ENCODE assay signal across 15 cellular contexts in the genomic region with DNA sequence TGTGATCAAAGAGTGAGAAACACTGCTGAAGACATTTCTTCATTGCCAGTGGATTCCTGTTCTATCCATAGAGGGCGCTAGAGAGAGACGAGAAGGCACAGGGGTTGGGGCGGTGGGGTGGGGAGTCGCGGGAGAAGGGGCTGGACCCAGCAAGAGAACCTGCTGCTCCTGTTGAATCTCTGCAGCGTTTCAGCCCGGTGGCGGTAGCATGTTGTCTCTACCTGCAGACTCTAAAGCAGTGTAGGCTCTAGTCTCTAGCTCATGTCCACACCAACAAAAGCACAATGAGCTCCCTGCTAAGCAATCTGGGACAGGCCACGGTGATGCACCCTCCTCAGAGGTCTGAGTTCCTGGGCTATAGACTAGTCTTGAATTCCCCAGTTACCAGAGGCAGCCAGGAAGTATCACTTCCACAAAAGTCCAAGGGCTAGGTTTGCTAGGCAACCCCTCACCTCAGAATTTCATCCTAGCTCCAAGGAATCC.
DNase-seq lines count a peak whose midpoint lies in the region; ATAC-seq and TF ChIP-seq lines count a peak whose summit lies in the region.
"Had no signal": no experiment of that assay in that cellular context is flagged by ENCODE, and none has a peak within 500 bp of the region (broad histone marks: within the 10 kb centered on the region; RNA-seq: fewer than 3 reads in every experiment).

No MANE protein-coding gene starts in this region.

- H3K4me1 ChIP-seq in endodermal cell (ENCODE audit: control insufficient read depth, insufficient read depth, low read length) (no peaks in the 10 kb centered on the region), neural progenitor cell (no peaks in the 10 kb centered on the region)

- H3K4me1 Mint-ChIP-seq in endodermal cell, result peaks cover 8% of the 10 kb centered on the region
- H3K4me1 Mint-ChIP-seq in neural progenitor cell, result no peaks in the 10 kb centered on the region

- no peaks in the 10 kb centered on the region for H3K27me3 Mint-ChIP-seq in endodermal cell (ENCODE audit: insufficient read depth)
- peaks cover 2% of the 10 kb centered on the region for H3K27me3 Mint-ChIP-seq in neural progenitor cell (ENCODE audit: insufficient read depth, low read depth)
- H3K27me3 Mint-ChIP-seq: dendritic cell treated with granulocyte-macrophage colony-stimulating factor and Interleukin-4, amounts not matched to agents 40 ng/mL and 50 ng/mL, for 4 days; natural killer cell treated with Interleukin-12 subunit alpha and Interleukin-12 subunit beta and Interleukin-15 and Interleukin-18, amount 100 ng/mL, for 72 hours had no signal

- H3F3A ChIP-seq in neural progenitor cell (ENCODE audit: low read depth), result no peaks in the 10 kb centered on the region

- 34 to 60% methylated on average over 1 to 9 of the region's 9 CpGs for WGBS in endodermal cell (ENCODE audit: insufficient coverage in 1 of 2, insufficient read length in 1 of 2), 2 experiments

- H3K9me3 ChIP-seq in endodermal cell (ENCODE audit: control insufficient read depth, low read length), result peaks cover 9% of the 10 kb centered on the region
- no peaks in the 10 kb centered on the region for H3K9me3 ChIP-seq in neural progenitor cell (ENCODE audit: low read depth)

- H3K79me2 ChIP-seq in neural progenitor cell (ENCODE audit: low read depth), result no peaks in the 10 kb centered on the region

- peak overlapping the region; percentile 46 for H3K4me3 Mint-ChIP-seq in endodermal cell
- no peak overlapping the region for H3K4me3 Mint-ChIP-seq in neural progenitor cell
- H3K4me3 Mint-ChIP-seq: dendritic cell treated with granulocyte-macrophage colony-stimulating factor and Interleukin-4, amounts not matched to agents 40 ng/mL and 50 ng/mL, for 4 days; natural killer cell treated with Interleukin-12 subunit alpha and Interleukin-12 subunit beta and Interleukin-15 and Interleukin-18, amount 100 ng/mL, for 72 hours had no signal

- H3K36me3 ChIP-seq in endodermal cell (ENCODE audit: control insufficient read depth, insufficient read depth, low read length) (no peaks in the 10 kb centered on the region), neural progenitor cell (no peaks in the 10 kb centered on the region)

- ATAC-seq in HG02885 (IDR thresholded peaks at IDR 0.05; ENCODE audit: poor library complexity, unreplicated experiment), result no peak
- ATAC-seq in GM19324 (IDR thresholded peaks at IDR 0.05; ENCODE audit: low FRiP score, unreplicated experiment), result no peak
- ATAC-seq: natural killer cell treated with Interleukin-12 subunit alpha and Interleukin-12 subunit beta and Interleukin-15 and Interleukin-18, amount 100 ng/mL, for 72 hours; stimulated activated naive CD8-positive, alpha-beta T cell treated with anti-CD3 and anti-CD28 coated beads, Interleukin-15, Interleukin-2, amounts not matched to agents 100 U/mL and 50 U/mL, for 24 hours had no signal

- H3K27ac ChIP-seq in endodermal cell (ENCODE audit: low read depth, low read length) (no peak overlapping the region), neural progenitor cell (no peak overlapping the region)

- H3K27ac Mint-ChIP-seq in endodermal cell (peak overlapping the region; percentile 86), neural progenitor cell (no peak overlapping the region)
- H3K27ac Mint-ChIP-seq: dendritic cell treated with granulocyte-macrophage colony-stimulating factor and Interleukin-4, amounts not matched to agents 40 ng/mL and 50 ng/mL, for 4 days; natural killer cell treated with Interleukin-12 subunit alpha and Interleukin-12 subunit beta and Interleukin-15 and Interleukin-18, amount 100 ng/mL, for 72 hours had no signal

- H3K9ac ChIP-seq in endodermal cell (ENCODE audit: extremely low read depth, low read length, poor library complexity, severe bottlenecking), result no peak overlapping the region
- no peak overlapping the region for H3K9ac ChIP-seq in neural progenitor cell

- H4K20me1 ChIP-seq in neural progenitor cell (ENCODE audit: low read depth), result no peaks in the 10 kb centered on the region

- H3K36me3 Mint-ChIP-seq in endodermal cell (ENCODE audit: low read depth) (peaks cover 10% of the 10 kb centered on the region), neural progenitor cell (no peaks in the 10 kb centered on the region)
- H3K36me3 Mint-ChIP-seq: natural killer cell treated with Interleukin-12 subunit alpha and Interleukin-12 subunit beta and Interleukin-15 and Interleukin-18, amount 100 ng/mL, for 72 hours had no signal

- H2AFZ ChIP-seq in neural progenitor cell (replicated peaks), result peak overlapping the region; percentile 99

- DNase-seq in NAMALWA (ENCODE audit: low spot score) (peak; percentile 40), endodermal cell (peak; percentile 91), neural progenitor cell (ENCODE audit: low spot score) (peak; percentile 83), inferior parietal cortex (ENCODE audit: extremely low spot score) (no peak), COLO668 (lab: John Stamatoyannopoulos, UW; ENCODE audit: unreplicated experiment) (no peak)
- DNase-seq: activated CD4-positive, CD25-positive, alpha-beta regulatory T cell treated with anti-CD3 and anti-CD28 coated beads, Interleukin-2, amount 50 U/mL, for 72 hours; activated effector memory CD4-positive, alpha-beta T cell treated with anti-CD3 and anti-CD28 coated beads, Interleukin-2, amount 50 U/mL, for 16 hours; EL; NCI-H1436; stimulated activated naive CD8-positive, alpha-beta T cell treated with anti-CD3 and anti-CD28 coated beads, Interleukin-15, Interleukin-2, amounts not matched to agents 100 U/mL and 50 U/mL, for 24 hours had no signal

- no peaks in the 10 kb centered on the region for H3K27me3 ChIP-seq in endodermal cell (ENCODE audit: control insufficient read depth, insufficient read depth, low read length, poor library complexity, severe bottlenecking)
- no peaks in the 10 kb centered on the region for H3K27me3 ChIP-seq in neural progenitor cell

- TF ChIP-seq CTCF in GM12874 (IDR thresholded peaks at IDR 0.05; ENCODE audit: insufficient read depth, low read depth, low read length), result peak; percentile 30; the same call in 1 of the 2 replicates
- peak; percentile 78 for TF ChIP-seq CTCF in endodermal cell (conservative IDR thresholded peaks at IDR 0.05)
- peak; percentile 75 for TF ChIP-seq CTCF in neural progenitor cell (IDR thresholded peaks at IDR 0.05)

- H3K4me2 ChIP-seq in neural progenitor cell, result peak overlapping the region; percentile 62

- H3K4me3 ChIP-seq in endodermal cell (ENCODE audit: low read length) (no peak overlapping the region), neural progenitor cell (peak overlapping the region; percentile 39)

- peaks cover 12% of the 10 kb centered on the region for H3K9me3 Mint-ChIP-seq in endodermal cell
- H3K9me3 Mint-ChIP-seq in neural progenitor cell, result peaks cover 7% of the 10 kb centered on the region

Comparison
In these comparisons a context has a peak if more than half of its experiments do, and no peak if none do; other contexts are left out.
1. DNase-seq: peak in NAMALWA (single experiment), endodermal cell (single experiment) and neural progenitor cell (single experiment); none in inferior parietal cortex (single experiment) and COLO668 (single experiment).
2. Peak in every context shown above with its lines, with median percentiles within 50 percentile points of each other: CTCF ChIP-seq.